ENCODE assay signal across 1 cellular context in the genomic region with DNA sequence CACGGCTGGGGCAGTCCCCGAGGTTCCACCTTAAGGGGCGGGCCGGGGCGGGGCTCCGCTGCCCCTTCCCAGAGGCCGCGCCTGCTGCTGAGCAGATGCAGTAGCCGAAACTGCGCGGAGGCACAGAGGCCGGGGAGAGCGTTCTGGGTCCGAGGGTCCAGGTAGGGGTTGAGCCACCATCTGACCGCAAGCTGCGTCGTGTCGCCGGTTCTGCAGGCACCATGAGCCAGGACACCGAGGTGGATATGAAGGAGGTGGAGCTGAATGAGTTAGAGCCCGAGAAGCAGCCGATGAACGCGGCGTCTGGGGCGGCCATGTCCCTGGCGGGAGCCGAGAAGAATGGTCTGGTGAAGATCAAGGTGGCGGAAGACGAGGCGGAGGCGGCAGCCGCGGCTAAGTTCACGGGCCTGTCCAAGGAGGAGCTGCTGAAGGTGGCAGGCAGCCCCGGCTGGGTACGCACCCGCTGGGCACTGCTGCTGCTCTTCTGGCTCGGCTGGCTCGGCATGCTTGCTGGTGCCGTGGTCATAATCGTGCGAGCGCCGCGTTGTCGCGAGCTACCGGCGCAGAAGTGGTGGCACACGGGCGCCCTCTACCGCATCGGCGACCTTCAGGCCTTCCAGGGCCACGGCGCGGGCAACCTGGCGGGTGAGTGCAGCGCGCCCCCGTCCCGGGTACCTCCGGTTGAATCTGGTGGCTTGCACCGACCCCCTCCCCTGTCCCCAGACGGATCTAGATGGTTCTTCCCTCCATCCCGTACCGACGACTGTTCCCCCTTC.
TF ChIP-seq lines count a peak whose summit lies in the region.

Gene SLC3A2 (plus strand): TSS at position 94 of the 776 bp plus-strand sequence. CDS start 128 bp downstream, at position 222.

TF ChIP-seq in GM12878, 131 proteins besides CTCF, POLR2A, EP300 and RAD21 (continued from another document and continues in another):
- TF ChIP-seq CBX3 (IDR thresholded peaks at IDR 0.05; ENCODE audit: borderline replicate concordance, low read depth): no peak
- no peak for TF ChIP-seq RAD51 (IDR thresholded peaks at IDR 0.05)
- TF ChIP-seq ZNF274 (IDR thresholded peaks at IDR 0.05; ENCODE audit: insufficient read depth, insufficient read length): no peak
- TF ChIP-seq TBL1XR1 (IDR thresholded peaks at IDR 0.05; ENCODE audit: low read depth, low read length): no peak
- no peak for TF ChIP-seq EED (IDR thresholded peaks at IDR 0.05; ENCODE audit: low read depth)
- no peak for TF ChIP-seq ZNF384 (IDR thresholded peaks at IDR 0.05; ENCODE audit: borderline replicate concordance, low read depth, low read length)
- TF ChIP-seq IKZF1 (conservative IDR thresholded peaks at IDR 0.05): peak; percentile 55
- TF ChIP-seq HDGF (IDR thresholded peaks at IDR 0.05): peak; percentile 89; the same call in 1 of the 2 replicates
- TF ChIP-seq FOS (IDR thresholded peaks at IDR 0.05; ENCODE audit: borderline replicate concordance, extremely low read depth, insufficient read length): no peak
- TF ChIP-seq ZNF24 (IDR thresholded peaks at IDR 0.05): no peak
- no peak for TF ChIP-seq E2F8 (IDR thresholded peaks at IDR 0.05; ENCODE audit: low read depth, partially characterized antibody)
- peak; percentile 92 for TF ChIP-seq MXI1 (IDR thresholded peaks at IDR 0.05; ENCODE audit: low read depth, low read length)
- peak; percentile 77 for TF ChIP-seq CHD2 (IDR thresholded peaks at IDR 0.05; ENCODE audit: borderline replicate concordance, low read depth, low read length)
- no peak for TF ChIP-seq ZBTB40 (IDR thresholded peaks at IDR 0.05; ENCODE audit: borderline replicate concordance)
- no peak for TF ChIP-seq FOXM1 (IDR thresholded peaks at IDR 0.05; ENCODE audit: low read depth, low read length)
- peak; percentile 92 for TF ChIP-seq NBN (IDR thresholded peaks at IDR 0.05)
- TF ChIP-seq SRF (IDR thresholded peaks at IDR 0.05; ENCODE audit: low read depth in 2 of 2, low read length in 2 of 2): no peak
- TF ChIP-seq CBFB (IDR thresholded peaks at IDR 0.05; ENCODE audit: low read depth): peak; percentile 78; the same call in 1 of the 2 replicates
- no peak for TF ChIP-seq USF2 (IDR thresholded peaks at IDR 0.05; ENCODE audit: borderline replicate concordance, low read depth, low read length)
- TF ChIP-seq E2F4 (IDR thresholded peaks at IDR 0.05; ENCODE audit: low read depth, low read length): no peak
- no peak for TF ChIP-seq FOXK2 (IDR thresholded peaks at IDR 0.05)
- TF ChIP-seq NR2C1 (IDR thresholded peaks at IDR 0.05): no peak
- TF ChIP-seq, protein P1, sequence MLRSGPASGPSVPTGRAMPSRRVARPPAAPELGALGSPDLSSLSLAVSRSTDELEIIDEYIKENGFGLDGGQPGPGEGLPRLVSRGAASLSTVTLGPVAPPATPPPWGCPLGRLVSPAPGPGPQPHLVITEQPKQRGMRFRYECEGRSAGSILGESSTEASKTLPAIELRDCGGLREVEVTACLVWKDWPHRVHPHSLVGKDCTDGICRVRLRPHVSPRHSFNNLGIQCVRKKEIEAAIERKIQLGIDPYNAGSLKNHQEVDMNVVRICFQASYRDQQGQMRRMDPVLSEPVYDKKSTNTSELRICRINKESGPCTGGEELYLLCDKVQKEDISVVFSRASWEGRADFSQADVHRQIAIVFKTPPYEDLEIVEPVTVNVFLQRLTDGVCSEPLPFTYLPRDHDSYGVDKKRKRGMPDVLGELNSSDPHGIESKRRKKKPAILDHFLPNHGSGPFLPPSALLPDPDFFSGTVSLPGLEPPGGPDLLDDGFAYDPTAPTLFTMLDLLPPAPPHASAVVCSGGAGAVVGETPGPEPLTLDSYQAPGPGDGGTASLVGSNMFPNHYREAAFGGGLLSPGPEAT (IDR thresholded peaks at IDR 0.05; ENCODE audit: low read depth): peak; percentile 89
- no peak for TF ChIP-seq IRF4 (IDR thresholded peaks at IDR 0.05; ENCODE audit: low read depth, low read length)
- TF ChIP-seq MYC (IDR thresholded peaks at IDR 0.05; ENCODE audit: insufficient read depth, insufficient read length, insufficient replicate concordance, low read length, severe bottlenecking): peak; percentile 81
- TF ChIP-seq POLR2AphosphoS2 (IDR thresholded peaks at IDR 0.05; ENCODE audit: low read depth, low read length): peak; percentile 98
- no peak for TF ChIP-seq SUZ12 (IDR thresholded peaks at IDR 0.05; ENCODE audit: unreplicated experiment)
- TF ChIP-seq NR2F1 (conservative IDR thresholded peaks at IDR 0.05): peak; percentile 60
- no peak for TF ChIP-seq RELA (IDR thresholded peaks at IDR 0.05; ENCODE audit: borderline replicate concordance, partially characterized antibody)
- TF ChIP-seq ZBED1 (IDR thresholded peaks at IDR 0.05; ENCODE audit: borderline replicate concordance): peak; percentile 91; the same call in 1 of the 2 replicates
- no peak for TF ChIP-seq CUX1 (IDR thresholded peaks at IDR 0.05; ENCODE audit: insufficient replicate concordance, low read depth, low read length)
- TF ChIP-seq, protein P2, sequence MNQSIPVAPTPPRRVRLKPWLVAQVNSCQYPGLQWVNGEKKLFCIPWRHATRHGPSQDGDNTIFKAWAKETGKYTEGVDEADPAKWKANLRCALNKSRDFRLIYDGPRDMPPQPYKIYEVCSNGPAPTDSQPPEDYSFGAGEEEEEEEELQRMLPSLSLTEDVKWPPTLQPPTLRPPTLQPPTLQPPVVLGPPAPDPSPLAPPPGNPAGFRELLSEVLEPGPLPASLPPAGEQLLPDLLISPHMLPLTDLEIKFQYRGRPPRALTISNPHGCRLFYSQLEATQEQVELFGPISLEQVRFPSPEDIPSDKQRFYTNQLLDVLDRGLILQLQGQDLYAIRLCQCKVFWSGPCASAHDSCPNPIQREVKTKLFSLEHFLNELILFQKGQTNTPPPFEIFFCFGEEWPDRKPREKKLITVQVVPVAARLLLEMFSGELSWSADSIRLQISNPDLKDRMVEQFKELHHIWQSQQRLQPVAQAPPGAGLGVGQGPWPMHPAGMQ (IDR thresholded peaks at IDR 0.05; ENCODE audit: borderline replicate concordance): no peak
- TF ChIP-seq BRCA1 (IDR thresholded peaks at IDR 0.05; ENCODE audit: low read depth, low read length): 0 out of 2 replicates have a peak, but pooled peaks have one; percentile 25
- peak; percentile 70 for TF ChIP-seq RUNX3 (IDR thresholded peaks at IDR 0.05; ENCODE audit: low read length)
- no peak for TF ChIP-seq NFYA (IDR thresholded peaks at IDR 0.05; ENCODE audit: borderline replicate concordance, low read depth, low read length)
- TF ChIP-seq RB1 (IDR thresholded peaks at IDR 0.05; ENCODE audit: borderline replicate concordance): peak; percentile 75; the same call in 1 of the 2 replicates
- TF ChIP-seq, protein P3, sequence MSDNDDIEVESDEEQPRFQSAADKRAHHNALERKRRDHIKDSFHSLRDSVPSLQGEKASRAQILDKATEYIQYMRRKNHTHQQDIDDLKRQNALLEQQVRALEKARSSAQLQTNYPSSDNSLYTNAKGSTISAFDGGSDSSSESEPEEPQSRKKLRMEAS (IDR thresholded peaks at IDR 0.05; ENCODE audit: low read depth, low read length): peak; percentile 63
- no peak for TF ChIP-seq BCL11A (IDR thresholded peaks at IDR 0.05; ENCODE audit: low read depth, low read length)
